ENCODE assay signal across 9 cellular contexts in the genomic region with DNA sequence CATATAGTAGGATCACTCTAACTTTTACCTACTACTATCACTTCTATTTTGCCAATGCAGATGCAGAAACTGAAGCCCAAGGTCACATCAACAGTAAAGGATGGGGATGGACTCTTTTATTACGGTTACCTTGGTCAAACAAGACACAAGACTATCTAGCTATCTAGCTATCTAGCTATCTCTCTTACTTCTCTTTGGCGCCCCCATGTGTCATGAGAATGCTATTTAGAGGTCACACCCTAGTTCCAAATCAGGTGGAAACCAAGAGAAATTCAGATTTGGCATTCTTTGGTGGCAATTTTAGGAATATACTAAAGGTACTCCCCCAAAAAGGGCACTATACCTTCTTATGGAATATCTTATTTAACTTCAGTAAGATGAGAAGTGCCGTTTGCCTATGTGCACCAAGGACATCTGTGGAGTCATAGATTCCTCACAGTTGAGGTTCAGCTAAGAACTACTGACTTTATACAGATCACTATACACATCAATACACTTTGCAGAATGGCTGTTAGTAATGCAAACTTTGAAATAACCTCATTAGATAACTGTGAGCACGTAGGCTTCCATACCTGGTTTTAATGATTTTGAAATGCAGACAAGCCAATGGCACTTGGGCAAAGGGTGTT. TPM values are rescaled to one million over a fixed set of nuclear protein-coding genes. Genes with fewer than 3 reads are reported as not detected.
DNase-seq lines count a peak whose midpoint lies in the region; ATAC-seq and TF ChIP-seq lines count a peak whose summit lies in the region.
"Had no signal": no experiment of that assay in that cellular context is flagged by ENCODE, and none has a peak within 500 bp of the region (broad histone marks: within the 10 kb centered on the region; RNA-seq: fewer than 3 reads in every experiment).

No MANE protein-coding gene starts in this region.

- no peak overlapping the region for H3K4me3 ChIP-seq in CD4-positive, alpha-beta memory T cell (ENCODE audit: low read length in 2 of 2)
- H3K4me3 ChIP-seq in fibroblast of pulmonary artery (replicated peaks; ENCODE audit: low read depth, low read length) (no peak overlapping the region), spleen (no peak overlapping the region)

- H3K36me3 ChIP-seq in CD4-positive, alpha-beta memory T cell (ENCODE audit: insufficient read depth, low read length), result no peaks in the 10 kb centered on the region
- no peaks in the 10 kb centered on the region for H3K36me3 ChIP-seq in spleen

- H3K9me3 ChIP-seq in CD4-positive, alpha-beta memory T cell (ENCODE audit: control insufficient read depth in 1 of 2, low read length in 2 of 2), result no peaks in the 10 kb centered on the region
- H3K9me3 ChIP-seq in spleen, result no peaks in the 10 kb centered on the region

- H3K4me3 Mint-ChIP-seq in CD4-positive, alpha-beta memory T cell, result no peak overlapping the region
- H3K4me3 Mint-ChIP-seq in activated CD4-positive, alpha-beta T cell treated with anti-CD3 and anti-CD28 coated beads for 36 hours, result no peak overlapping the region
- H3K4me3 Mint-ChIP-seq: T-helper 1 cell treated with Interleukin-12 subunit alpha and Interleukin-12 subunit beta and Interleukin-4 antibody, amounts not matched to agents 30 μg/mL and 1 μg/mL, for 36 hours had no signal

- ATAC-seq in GM18519 (IDR thresholded peaks at IDR 0.05; ENCODE audit: low FRiP score, unreplicated experiment), result peak; percentile 63
- ATAC-seq in activated CD4-positive, alpha-beta T cell treated with anti-CD3 and anti-CD28 coated beads for 36 hours, result peak; percentile 44
- no peak for ATAC-seq in HG03025 (IDR thresholded peaks at IDR 0.05; ENCODE audit: low FRiP score, unreplicated experiment)

- TF ChIP-seq POLR2A in spleen (IDR thresholded peaks at IDR 0.05), result no peak

- H3K9me3 Mint-ChIP-seq in CD4-positive, alpha-beta memory T cell, result no peaks in the 10 kb centered on the region
- H3K9me3 Mint-ChIP-seq in activated CD4-positive, alpha-beta T cell treated with anti-CD3 and anti-CD28 coated beads for 36 hours (ENCODE audit: low read depth), result no peaks in the 10 kb centered on the region
- H3K9me3 Mint-ChIP-seq: T-helper 1 cell treated with Interleukin-12 subunit alpha and Interleukin-12 subunit beta and Interleukin-4 antibody, amounts not matched to agents 30 μg/mL and 1 μg/mL, for 36 hours had no signal

- intact Hi-C loops in CD4-positive, alpha-beta memory T cell (cut with micrococcal nuclease), result loop anchor here (2.0 to 10.0 kb wide), 2 partner anchors 380 to 864 kb away; no protein-coding TSS in a partner anchor
- intact Hi-C loops in activated CD4-positive, alpha-beta T cell treated with anti-CD3 and anti-CD28 coated beads for 36 hours (cut with DNase I, micrococcal nuclease), result loop anchor here (1.0 to 10.0 kb wide), 3 partner anchors 310 to 576 kb away; no protein-coding TSS in a partner anchor
- intact Hi-C loops in spleen (cut with DNase I; ENCODE audit: low total_unique reads), result loop anchor here (10.0 kb wide), 1 partner anchor 580 kb away; no protein-coding TSS in a partner anchor

- H3K4me1 Mint-ChIP-seq in CD4-positive, alpha-beta memory T cell, result peaks cover 0 to 2% (median 0%) of the 10 kb centered on the region in 4 donors
- peaks cover 7% of the 10 kb centered on the region for H3K4me1 Mint-ChIP-seq in activated CD4-positive, alpha-beta T cell treated with anti-CD3 and anti-CD28 coated beads for 36 hours

- no peaks in the 10 kb centered on the region for H3K4me1 ChIP-seq in CD4-positive, alpha-beta memory T cell (ENCODE audit: insufficient read depth, low read length)
- peaks cover 0 to 7% (median 3%) of the 10 kb centered on the region in 6 donors for H3K4me1 ChIP-seq in spleen

- TF ChIP-seq CTCF in fibroblast of pulmonary artery (IDR thresholded peaks at IDR 0.05; ENCODE audit: low read length, missing control alignments) (peak; percentile 3), spleen (IDR thresholded peaks at IDR 0.05 in 8 of 11, conservative IDR thresholded peaks at IDR 0.05 in 3 of 11) (peak in 10 of 11 experiments; percentile 10 to 69 (median 52))

- POLR2A ChIA-PET in CD4-positive, alpha-beta memory T cell (lab: Charles Lee; ENCODE audit: partially characterized antibody), result no interaction called here
- POLR2A ChIA-PET in activated CD4-positive, alpha-beta T cell treated with anti-CD3 and anti-CD28 coated beads for 36 hours (lab: Charles Lee), result no interaction called here

- no peaks in the 10 kb centered on the region for H3K36me3 Mint-ChIP-seq in CD4-positive, alpha-beta memory T cell
- H3K36me3 Mint-ChIP-seq in activated CD4-positive, alpha-beta T cell treated with anti-CD3 and anti-CD28 coated beads for 36 hours (ENCODE audit: low read depth), result no peaks in the 10 kb centered on the region

- CTCF ChIA-PET in CD4-positive, alpha-beta memory T cell (lab: Charles Lee; ENCODE audit: partially characterized antibody), result interaction anchor here (0.8 to 4.6 kb wide), 24 partner anchors 8 to 869 kb away, joined by 3 to 72 read pairs (median 3); partner anchors contain the start of gene CACNA1E
- CTCF ChIA-PET in activated CD4-positive, alpha-beta T cell treated with anti-CD3 and anti-CD28 coated beads for 36 hours (lab: Charles Lee), result interaction anchor here (0.5 to 2.2 kb wide), 24 partner anchors 10 to 1021 kb away, joined by 3 to 10 read pairs (median 3); partner anchors contain the start of gene MR1

- H3K27me3 Mint-ChIP-seq in CD4-positive, alpha-beta memory T cell, result peaks cover 10 to 18% of the 10 kb centered on the region in 2 donors
- H3K27me3 Mint-ChIP-seq in activated CD4-positive, alpha-beta T cell treated with anti-CD3 and anti-CD28 coated beads for 36 hours, result peaks cover 28% of the 10 kb centered on the region

- H3K27ac ChIP-seq in CD4-positive, alpha-beta memory T cell (ENCODE audit: low read depth, low read length), result no peak overlapping the region
- H3K27ac ChIP-seq in spleen, result no peak overlapping the region

- WGBS in spleen, 5 donors, result 32 to 43% (median 37%) methylated on average over 4 of the region's 4 CpGs

- H3K27me3 ChIP-seq in CD4-positive, alpha-beta memory T cell (ENCODE audit: insufficient read depth, low read length), result peaks cover 8% of the 10 kb centered on the region
- peaks cover 0 to 52% (median 29%) of the 10 kb centered on the region in 7 donors for H3K27me3 ChIP-seq in spleen (replicated peaks in 1 of 7)

- H3K27ac Mint-ChIP-seq in CD4-positive, alpha-beta memory T cell, result no peak overlapping the region
- no peak overlapping the region for H3K27ac Mint-ChIP-seq in activated CD4-positive, alpha-beta T cell treated with anti-CD3 and anti-CD28 coated beads for 36 hours
- H3K27ac Mint-ChIP-seq: T-helper 1 cell treated with Interleukin-12 subunit alpha and Interleukin-12 subunit beta and Interleukin-4 antibody, amounts not matched to agents 30 μg/mL and 1 μg/mL, for 36 hours had no signal

- DNase-seq in CD4-positive, alpha-beta memory T cell, result peak; percentile 36 to 57 (median 49)
- peak; percentile 52 for DNase-seq in NCI-H1105 treated with DMSO at 0.1 percent for 48 hours (lab: John Stamatoyannopoulos, UW)
- peak; percentile 75 for DNase-seq in activated CD4-positive, alpha-beta T cell treated with anti-CD3 and anti-CD28 coated beads for 36 hours
- no peak for DNase-seq in fibroblast of pulmonary artery (ENCODE audit: low read depth)
- no peak for DNase-seq in spleen
- no peak for DNase-seq in GF-D8 (lab: John Stamatoyannopoulos, UW)

RNA-seq across cellular contexts. Expression of gene ZNF648, which starts 6.7 kb away (rescaled TPM):
- total RNA-seq in CD4-positive, alpha-beta memory T cell, result not detected
- polyA plus RNA-seq in CD4-positive, alpha-beta memory T cell, result not detected
- not detected for total RNA-seq in activated CD4-positive, alpha-beta T cell treated with anti-CD3 and anti-CD28 coated beads for 36 hours
- total RNA-seq in spleen, result under 1 TPM in 1 of 7 donors, not detected in 6; 0.26 TPM
- not detected for polyA plus RNA-seq in spleen

Comparison
In these comparisons a context has a peak if more than half of its experiments do, and no peak if none do; other contexts are left out.
1. DNase-seq: peak in CD4-positive, alpha-beta memory T cell (5 of 5), NCI-H1105 treated with DMSO at 0.1 percent for 48 hours (single experiment) and activated CD4-positive, alpha-beta T cell treated with anti-CD3 and anti-CD28 coated beads for 36 hours (single experiment); none in fibroblast of pulmonary artery (single experiment), spleen (single experiment) and GF-D8 (single experiment).